Comparison of ENCODE assay signal across 17 cellular contexts in genomic region chr13:111122056-111122455, GRCh38. TPM values are rescaled to one million over a fixed set of nuclear protein-coding genes. Genes with fewer than 3 reads are reported as not detected.
DNase-seq lines count a peak whose midpoint lies in the region; ATAC-seq and TF ChIP-seq lines count a peak whose summit lies in the region.
"Had no signal": no experiment of that assay in that cellular context is flagged by ENCODE, and none has a peak within 500 bp of the region (broad histone marks: within the 10 kb centered on the region; RNA-seq: fewer than 3 reads in every experiment).

No MANE protein-coding gene starts in this region.

- BruUV-seq in IMR-90 (replicated peaks; lab: Mats Ljungman, UMichigan), result no TSS peak

- no peak overlapping the region for H2AK5ac ChIP-seq in IMR-90 (ENCODE audit: low read depth, low read length)
- H2AK5ac ChIP-seq in trophoblast cell (ENCODE audit: low read length), result no peak overlapping the region

- no peak overlapping the region for H3K4ac ChIP-seq in IMR-90 (ENCODE audit: low read depth, low read length)
- H3K4ac ChIP-seq in trophoblast cell (ENCODE audit: low read depth, low read length), result no peak overlapping the region

- H3K79me1 ChIP-seq in IMR-90 (ENCODE audit: low read depth in 1 of 2, low read length in 2 of 2) (no peaks in the 10 kb centered on the region), trophoblast cell (ENCODE audit: low read length) (no peaks in the 10 kb centered on the region)

- no peak overlapping the region for H4K91ac ChIP-seq in IMR-90 (ENCODE audit: insufficient read depth, low read depth, low read length)
- no peak overlapping the region for H4K91ac ChIP-seq in trophoblast cell (ENCODE audit: low read depth, low read length)

- TF ChIP-seq POLR2A in IMR-90 (IDR thresholded peaks at IDR 0.05; ENCODE audit: low read depth, low read length), result no peak

- dilution Hi-C loops in IMR-90 (cut with HindIII; ENCODE audit: low sequenced_read_pairs, unreplicated experiment), result no loop called here

- no peaks in the 10 kb centered on the region for H3K9me3 Mint-ChIP-seq in WTC11
- H3K9me3 Mint-ChIP-seq: activated CD4-positive, alpha-beta T cell treated with anti-CD3 and anti-CD28 coated beads, Interleukin-2, amount 10 ng/mL, durations not matched to agents 7 days and 5 days; immature natural killer cell; memory B cell had no signal

- peak overlapping the region; percentile 41; the same call in 1 of the 2 replicates for H3K4me2 ChIP-seq in IMR-90 (ENCODE audit: low read depth, low read length)
- H3K4me2 ChIP-seq in trophoblast cell (ENCODE audit: low read length), result no peak overlapping the region
- H3K4me2 ChIP-seq: BLaER1 had no signal

- no peak overlapping the region for H2BK20ac ChIP-seq in IMR-90 (ENCODE audit: low read depth, low read length)

- 0 out of 2 replicates have a peak, but pooled peaks cover 3% of the 10 kb centered on the region for H3K9me1 ChIP-seq in IMR-90 (ENCODE audit: insufficient read depth, low read length)

- WGBS in IMR-90 (ENCODE audit: extremely low coverage in 2 of 2, insufficient read length in 1 of 2), 2 experiments, result 17% methylated on average over 2 of the region's 12 CpGs; no CpG with 5 or more reads in 1 of the 2 experiments
- no CpG with 5 or more reads among the region's 12 CpGs for WGBS in trophoblast cell (ENCODE audit: extremely low coverage, insufficient coverage, insufficient read length)

- peaks cover 4% of the 10 kb centered on the region for H3K4me1 Mint-ChIP-seq in WTC11
- H3K4me1 Mint-ChIP-seq: activated CD4-positive, alpha-beta T cell treated with anti-CD3 and anti-CD28 coated beads, Interleukin-2, amount 10 ng/mL, durations not matched to agents 7 days and 5 days; immature natural killer cell; memory B cell had no signal

- no peak overlapping the region for H4K8ac ChIP-seq in IMR-90 (ENCODE audit: low read depth in 2 of 2, low read length in 2 of 2)
- H4K8ac ChIP-seq in trophoblast cell (ENCODE audit: low read depth, low read length), result no peak overlapping the region

- no peak overlapping the region for H2BK15ac ChIP-seq in IMR-90 (ENCODE audit: low read depth, low read length)

- H2AFZ ChIP-seq in IMR-90 (replicated peaks; ENCODE audit: low read length, poor library complexity) (peak overlapping the region; percentile 39), trophoblast cell (ENCODE audit: insufficient read depth, low read length, poor library complexity) (no peak overlapping the region)

- no peaks in the 10 kb centered on the region for H3K79me2 ChIP-seq in trophoblast cell (ENCODE audit: control insufficient read depth, insufficient read depth, low read length, poor library complexity)

- peaks cover 36% of the 10 kb centered on the region for H3K27me3 ChIP-seq in IMR-90 (ENCODE audit: control insufficient read depth, insufficient read depth, low read length)
- no peaks in the 10 kb centered on the region for H3K27me3 ChIP-seq in trophoblast cell (ENCODE audit: insufficient read depth, low read length)

- H3K4me3 Mint-ChIP-seq in WTC11, result no peak overlapping the region
- H3K4me3 Mint-ChIP-seq: activated CD4-positive, alpha-beta T cell treated with anti-CD3 and anti-CD28 coated beads, Interleukin-2, amount 10 ng/mL, durations not matched to agents 7 days and 5 days; immature natural killer cell; memory B cell had no signal

- no peaks in the 10 kb centered on the region for H4K20me1 ChIP-seq in IMR-90 (ENCODE audit: insufficient read depth, low read length)

- no peak overlapping the region for H3K23ac ChIP-seq in IMR-90 (ENCODE audit: low read depth, low read length)
- H3K23ac ChIP-seq in trophoblast cell (ENCODE audit: low read length), result no peak overlapping the region

- H3K9ac ChIP-seq in IMR-90 (ENCODE audit: low read depth, low read length) (no peak overlapping the region), trophoblast cell (ENCODE audit: low read length) (no peak overlapping the region)
- H3K9ac ChIP-seq: BLaER1 had no signal

- no peak overlapping the region for H3K56ac ChIP-seq in IMR-90 (ENCODE audit: extremely low read depth, insufficient read depth, low read length)

- H2AK9ac ChIP-seq in IMR-90 (replicated peaks; ENCODE audit: low read depth, low read length, poor library complexity), result peak overlapping the region; percentile 50

- intact Hi-C loops in IMR-90 (cut with micrococcal nuclease), result no loop called here

- H3K27ac Mint-ChIP-seq in WTC11, result no peak overlapping the region
- H3K27ac Mint-ChIP-seq: activated CD4-positive, alpha-beta T cell treated with anti-CD3 and anti-CD28 coated beads, Interleukin-2, amount 10 ng/mL, durations not matched to agents 7 days and 5 days; immature natural killer cell; memory B cell had no signal

- H3K18ac ChIP-seq in IMR-90 (ENCODE audit: low read depth, low read length) (no peak overlapping the region; the same call in 1 of the 2 replicates), trophoblast cell (ENCODE audit: low read length) (no peak overlapping the region)

- no peak overlapping the region for H3K27ac ChIP-seq in IMR-90 (ENCODE audit: insufficient read depth, low read length)
- H3K27ac ChIP-seq in trophoblast cell (ENCODE audit: low read depth, low read length), result no peak overlapping the region
- H3K27ac ChIP-seq: BLaER1 had no signal

- in situ Hi-C loops in IMR-90 (cut with MboI; ENCODE audit: low sequenced_read_pairs), result no loop called here

- H3K36me3 Mint-ChIP-seq in WTC11, result no peaks in the 10 kb centered on the region
- H3K36me3 Mint-ChIP-seq: immature natural killer cell had no signal

- H3K4me1 ChIP-seq in IMR-90 (ENCODE audit: control insufficient read depth, insufficient read depth, low read length) (peaks cover 9% of the 10 kb centered on the region; the same call in 1 of the 2 replicates), trophoblast cell (ENCODE audit: control insufficient read depth in 1 of 2, insufficient read depth in 2 of 2, low read length in 2 of 2) (no peaks in the 10 kb centered on the region)
- H3K4me1 ChIP-seq: BLaER1 had no signal

- H3K36me3 ChIP-seq in IMR-90 (ENCODE audit: control insufficient read depth, insufficient read depth, low read length) (no peaks in the 10 kb centered on the region), trophoblast cell (ENCODE audit: control insufficient read depth in 1 of 2, insufficient read depth in 2 of 2, low read length in 2 of 2) (no peaks in the 10 kb centered on the region)
- H3K36me3 ChIP-seq: BLaER1 had no signal

- no peak overlapping the region for H3K4me3 ChIP-seq in IMR-90 (ENCODE audit: insufficient read depth, low read depth, low read length)
- H3K4me3 ChIP-seq in trophoblast cell (ENCODE audit: low read depth, low read length), result no peak overlapping the region
- H3K4me3 ChIP-seq: BLaER1 had no signal

- H3K9me3 ChIP-seq in IMR-90 (ENCODE audit: control insufficient read depth, insufficient read depth, low read length) (no peaks in the 10 kb centered on the region), trophoblast cell (ENCODE audit: insufficient read depth, low read depth, low read length) (peaks cover 2% of the 10 kb centered on the region)
- H3K9me3 ChIP-seq: BLaER1 had no signal

- no peak overlapping the region; the same call in 1 of the 2 replicates for H4K5ac ChIP-seq in IMR-90 (ENCODE audit: low read depth, low read length)

- ATAC-seq in IMR-90 (ENCODE audit: low read depth) (peak; percentile 83), WTC11 (peak; percentile 52)
- ATAC-seq: Panc1 had no signal

- H2BK12ac ChIP-seq in trophoblast cell (ENCODE audit: low read length), result no peak overlapping the region

- TF ChIP-seq RAD21 in IMR-90 (IDR thresholded peaks at IDR 0.05; ENCODE audit: low read length), result no peak

- POLR2A ChIA-PET in IMR-90 (lab: Charles Lee; ENCODE audit: unreplicated experiment), result no interaction called here
- POLR2A ChIA-PET in WTC11 (lab: Charles Lee), result no interaction called here

- peaks cover 21% of the 10 kb centered on the region for H3K27me3 Mint-ChIP-seq in WTC11 (ENCODE audit: low read depth)

- CTCF ChIA-PET in IMR-90 (lab: Yijun Ruan, JAX), result interaction anchor here (0.7 kb wide), 1 partner anchor 89 kb away, joined by 3 read pairs; no protein-coding TSS in a partner anchor
- CTCF ChIA-PET in WTC11 (lab: Charles Lee), result no interaction called here

- H2BK120ac ChIP-seq in IMR-90 (ENCODE audit: low read depth, low read length) (no peak overlapping the region), trophoblast cell (ENCODE audit: insufficient read depth, low read length, poor library complexity) (no peak overlapping the region)

- DNase-seq in IMR-90, result peak; percentile 59
- peak; percentile 49 for DNase-seq in NCI-H2107 (lab: John Stamatoyannopoulos, UW)
- DNase-seq in WTC11 (ENCODE audit: low spot score), result no peak
- DNase-seq in trophoblast cell, result peak; percentile 42 to 58
- DNase-seq in NCI-H526 (lab: John Stamatoyannopoulos, UW), result no peak
- no peak for DNase-seq in NCI-H524 treated with DMSO at 0.1 percent for 48 hours (lab: John Stamatoyannopoulos, UW)
- DNase-seq in GDM1 (lab: John Stamatoyannopoulos, UW), result no peak
- DNase-seq: activated CD4-positive, alpha-beta T cell treated with anti-CD3 and anti-CD28 coated beads, Interleukin-2, amount 10 ng/mL, durations not matched to agents 7 days and 5 days; activated naive CD4-positive, alpha-beta T cell treated with anti-CD3 and anti-CD28 coated beads, Interleukin-2, amount 50 U/mL, for 16 hours; DND-41; immature natural killer cell; NCI-H446 treated with DMSO at 0.1 percent for 48 hours; stimulated activated CD4-positive, alpha-beta T cell treated with anti-CD3 and anti-CD28 coated beads, Interleukin-2, amount 100 ng/mL, for 48 hours; substantia nigra had no signal

- H2BK5ac ChIP-seq in IMR-90 (ENCODE audit: low read depth, low read length, poor library complexity, severe bottlenecking) (no peak overlapping the region), trophoblast cell (ENCODE audit: low read depth, low read length, poor library complexity) (no peak overlapping the region)

- TF ChIP-seq CTCF in IMR-90 (conservative IDR thresholded peaks at IDR 0.05; ENCODE audit: low read depth, low read length), result no peak
- no peak for TF ChIP-seq CTCF in WTC11 (IDR thresholded peaks at IDR 0.05)

- H4K12ac ChIP-seq in trophoblast cell (ENCODE audit: low read depth, low read length), result no peak overlapping the region

- H3K14ac ChIP-seq in IMR-90 (replicated peaks; ENCODE audit: low read depth, low read length) (no peak overlapping the region), trophoblast cell (ENCODE audit: low read length) (no peak overlapping the region)

TF ChIP-seq in IMR-90, 13 proteins besides CTCF, POLR2A, EP300 and RAD21 (continues in another document):
- TF ChIP-seq RCOR1 (IDR thresholded peaks at IDR 0.05; ENCODE audit: insufficient replicate concordance, low read length) (no peak), SMC3 (IDR thresholded peaks at IDR 0.05; ENCODE audit: low read depth, low read length) (no peak)

TF ChIP-seq in WTC11, 78 proteins besides CTCF, POLR2A, EP300 and RAD21 (continues in another document):
- TF ChIP-seq CBFB (CRISPR knock-in tag; IDR thresholded peaks at IDR 0.05; ENCODE audit: low read depth) (no peak), GTF2I (CRISPR knock-in tag; conservative IDR thresholded peaks at IDR 0.05) (no peak)

RNA-seq across cellular contexts. Expression of gene ARHGEF7, which starts 6.9 kb away (rescaled TPM):
- 44.4 and 59.0 TPM in 2 replicates for total RNA-seq in IMR-90 (2012; rRNA removed)
- 32.9 and 33.6 TPM in 2 replicates for polyA plus RNA-seq in IMR-90 (2012; rRNA removed)
- 15.5 and 18.7 TPM in 2 replicates for polyA plus RNA-seq in IMR-90 (2012; cell fraction: cytosol; rRNA removed)
- polyA plus RNA-seq in IMR-90 (2012; cell fraction: nucleus; rRNA removed; ENCODE audit: low replicate concordance), result 116 and 181 TPM in 2 replicates
- total RNA-seq in WTC11 (2021), result 43.3 to 47.3 TPM (median 44.3 TPM) in 3 replicates
- polyA plus RNA-seq in trophoblast cell (2013), result 34.5 and 34.7 TPM in 2 replicates

Comparison
In these comparisons a context has a peak if more than half of its experiments do, and no peak if none do; other contexts are left out.
1. DNase-seq: peak in IMR-90 (single experiment), NCI-H2107 (single experiment) and trophoblast cell (2 of 2); none in WTC11 (single experiment), NCI-H526 (0 of 2), NCI-H524 treated with DMSO at 0.1 percent for 48 hours (single experiment) and GDM1 (single experiment).